In genomic region chr13:46386426-46386995, GRCh38 we compare ENCODE assay signal across 8 cellular contexts. TPM values are rescaled to one million over a fixed set of nuclear protein-coding genes. Genes with fewer than 3 reads are reported as not detected.
DNase-seq lines count a peak whose midpoint lies in the region; ATAC-seq and TF ChIP-seq lines count a peak whose summit lies in the region.

No MANE protein-coding gene starts in this region.

- H3K4me1 Mint-ChIP-seq in activated T-cell treated with anti-CD3 and anti-CD28 coated beads, Interleukin-2, amount 50 U/mL, for 72 hours (ENCODE audit: low read depth) = peaks cover 32% of the 10 kb centered on the region

- H2BK5ac ChIP-seq in mesenchymal stem cell (ENCODE audit: low read depth, low read length, poor library complexity, severe bottlenecking) = no peak overlapping the region

- H3K9me3 Mint-ChIP-seq in activated T-cell treated with anti-CD3 and anti-CD28 coated beads, Interleukin-2, amount 50 U/mL, for 72 hours = no peaks in the 10 kb centered on the region

- H3K14ac ChIP-seq in mesenchymal stem cell (ENCODE audit: low read length in 2 of 2) = no peak overlapping the region

- peaks cover 0 to 5% of the 10 kb centered on the region in 2 donors for H3K27me3 ChIP-seq in breast epithelium
- peaks cover 4 to 41% of the 10 kb centered on the region in 2 experiments for H3K27me3 ChIP-seq in mesenchymal stem cell (ENCODE audit: control insufficient read depth in 1 of 2, insufficient read depth in 1 of 2, low read length in 2 of 2)
- peaks cover 0 to 6% (median 2%) of the 10 kb centered on the region in 4 donors for H3K27me3 ChIP-seq in upper lobe of left lung

- no peak overlapping the region for H2BK120ac ChIP-seq in mesenchymal stem cell (ENCODE audit: low read depth, low read length)

- TF ChIP-seq EP300 in upper lobe of left lung (IDR thresholded peaks at IDR 0.05) = no peak

- H4K8ac ChIP-seq in mesenchymal stem cell (ENCODE audit: low read length) = no peak overlapping the region

- intact Hi-C loops in breast epithelium (cut with DNase I; ENCODE audit: low total_unique reads) = no loop called here

- no peaks in the 10 kb centered on the region for H3K79me1 ChIP-seq in mesenchymal stem cell (replicated peaks; ENCODE audit: low read length, poor library complexity, severe bottlenecking)

- H3K4me3 ChIP-seq in breast epithelium = peak overlapping the region; percentile 53 to 74 (median 62)
- peak overlapping the region; percentile 54 to 85 for H3K4me3 ChIP-seq in mesenchymal stem cell (ENCODE audit: insufficient read depth in 1 of 2, low read depth in 1 of 2, low read length in 2 of 2)
- peak overlapping the region in 3 of 4 donors; percentile 38 to 55 (median 54) for H3K4me3 ChIP-seq in upper lobe of left lung

- peak overlapping the region; percentile 99 for H3K4me2 ChIP-seq in mesenchymal stem cell (ENCODE audit: low read length, poor library complexity, severe bottlenecking)

- TF ChIP-seq POLR2A in breast epithelium (IDR thresholded peaks at IDR 0.05) (no peak), upper lobe of left lung (IDR thresholded peaks at IDR 0.05) (no peak), erythroblast (IDR thresholded peaks at IDR 0.05; ENCODE audit: low read length) (no peak)

- no peak overlapping the region for H3K27ac Mint-ChIP-seq in activated T-cell treated with anti-CD3 and anti-CD28 coated beads, Interleukin-2, amount 50 U/mL, for 72 hours

- H3K9ac ChIP-seq in mesenchymal stem cell (ENCODE audit: low read length) = peak overlapping the region; percentile 86

- no peak overlapping the region for H2BK15ac ChIP-seq in mesenchymal stem cell (ENCODE audit: low read depth, poor library complexity, severe bottlenecking)

- no peak overlapping the region for H4K91ac ChIP-seq in mesenchymal stem cell (ENCODE audit: low read length)

- H2AFZ ChIP-seq in mesenchymal stem cell (ENCODE audit: low read depth, low read length) = no peak overlapping the region

- under 1% methylated on average over 34 of the region's 34 CpGs for WGBS in mesenchymal stem cell
- WGBS in upper lobe of left lung, 2 donors = 7 to 8% methylated on average over 29 to 34 of the region's 34 CpGs

- peaks cover 34% of the 10 kb centered on the region for H3K27me3 Mint-ChIP-seq in activated T-cell treated with anti-CD3 and anti-CD28 coated beads, Interleukin-2, amount 50 U/mL, for 72 hours (ENCODE audit: low read depth)

- no peak overlapping the region for H2BK12ac ChIP-seq in mesenchymal stem cell (ENCODE audit: low read length in 2 of 2)

- no peak overlapping the region for H3K18ac ChIP-seq in mesenchymal stem cell (ENCODE audit: low read depth in 1 of 2, low read length in 2 of 2)

- H3K4ac ChIP-seq in mesenchymal stem cell (ENCODE audit: low read depth in 1 of 2, low read length in 2 of 2) = no peak overlapping the region

- H3K9me3 ChIP-seq in breast epithelium = no peaks in the 10 kb centered on the region
- no peaks in the 10 kb centered on the region for H3K9me3 ChIP-seq in mesenchymal stem cell (ENCODE audit: control insufficient read depth, low read length)
- H3K9me3 ChIP-seq in upper lobe of left lung = no peaks in the 10 kb centered on the region

- no peak for DNase-seq in activated T-cell treated with anti-CD3 and anti-CD28 coated beads, Interleukin-2, amount 50 U/mL, for 72 hours
- DNase-seq in activated T-cell treated with anti-CD3 and anti-CD28 coated beads, Interleukin-2, amount 50 U/mL, for 1 hour = no peak
- no peak for DNase-seq in breast epithelium (ENCODE audit: low spot score in 2 of 2)
- peak; percentile 26 for DNase-seq in mesenchymal stem cell
- DNase-seq in upper lobe of left lung = peak in 1 of 2 donors; percentile 24
- no peak for DNase-seq in erythroblast (lab: John Stamatoyannopoulos, UW)

- peaks cover 1 to 3% of the 10 kb centered on the region in 2 donors for H3K36me3 Mint-ChIP-seq in activated T-cell treated with anti-CD3 and anti-CD28 coated beads, Interleukin-2, amount 50 U/mL, for 72 hours (ENCODE audit: insufficient read depth in 2 of 2)

- no peaks in the 10 kb centered on the region for H3K4me1 ChIP-seq in breast epithelium
- peaks cover 18% of the 10 kb centered on the region for H3K4me1 ChIP-seq in mesenchymal stem cell (ENCODE audit: control insufficient read depth, insufficient read depth, low read depth, low read length)
- peaks cover 0 to 32% (median 14%) of the 10 kb centered on the region in 4 donors for H3K4me1 ChIP-seq in upper lobe of left lung

- TF ChIP-seq CTCF in breast epithelium (IDR thresholded peaks at IDR 0.05) = no peak
- TF ChIP-seq CTCF in upper lobe of left lung (IDR thresholded peaks at IDR 0.05) = no peak

- ATAC-seq in activated T-cell treated with anti-CD3 and anti-CD28 coated beads, Interleukin-2, amount 50 U/mL, for 72 hours (replicated peaks in 1 of 2) = peak in 1 of 2 donors; percentile 2
- peak in 1 of 2 donors; percentile 29 for ATAC-seq in upper lobe of left lung (ENCODE audit: low FRiP score in 2 of 2)
- ATAC-seq in GM21360 (IDR thresholded peaks at IDR 0.05; ENCODE audit: unreplicated experiment) = no peak
- ATAC-seq in GM21447 (IDR thresholded peaks at IDR 0.05; ENCODE audit: unreplicated experiment) = no peak

- no peaks in the 10 kb centered on the region for H3K36me3 ChIP-seq in breast epithelium
- no peaks in the 10 kb centered on the region for H3K36me3 ChIP-seq in mesenchymal stem cell (ENCODE audit: control insufficient read depth in 1 of 2, insufficient read depth in 2 of 2, low read depth in 1 of 2, low read length in 2 of 2)
- H3K36me3 ChIP-seq in upper lobe of left lung = no peaks in the 10 kb centered on the region

- H2AK5ac ChIP-seq in mesenchymal stem cell (ENCODE audit: low read length, severe bottlenecking) = no peak overlapping the region

- H3K4me3 Mint-ChIP-seq in activated T-cell treated with anti-CD3 and anti-CD28 coated beads, Interleukin-2, amount 50 U/mL, for 72 hours = peak overlapping the region; percentile 88

- H3K27ac ChIP-seq in breast epithelium (peak overlapping the region; percentile 20 to 62), mesenchymal stem cell (ENCODE audit: low read length, poor library complexity, severe bottlenecking) (no peak overlapping the region), upper lobe of left lung (peak overlapping the region in 2 of 4 donors; percentile 44 to 57)

- no peak overlapping the region for H3K23ac ChIP-seq in mesenchymal stem cell (ENCODE audit: low read length in 2 of 2)

RNA-seq across cellular contexts. Expression of gene RUBCNL, which starts 0.5 kb away (rescaled TPM):
- total RNA-seq in activated T-cell treated with anti-CD3 and anti-CD28 coated beads, Interleukin-2, amount 50 U/mL, for 72 hours = 10 to 100 TPM in 1 of 2 donors, 1 to 10 TPM in 1; 8.9 to 17.3 TPM
- total RNA-seq in breast epithelium (1 to 10 TPM; 2.1 to 8.2 (median 3.3) TPM), upper lobe of left lung (1 to 10 TPM; 1.8 to 5.4 (median 5.0) TPM)
- polyA plus RNA-seq in mesenchymal stem cell (2013, experiment 1 of 2) = 0.12 TPM
- polyA plus RNA-seq in mesenchymal stem cell (2013, experiment 2 of 2) = 0.14 TPM
